In the genomic region with DNA sequence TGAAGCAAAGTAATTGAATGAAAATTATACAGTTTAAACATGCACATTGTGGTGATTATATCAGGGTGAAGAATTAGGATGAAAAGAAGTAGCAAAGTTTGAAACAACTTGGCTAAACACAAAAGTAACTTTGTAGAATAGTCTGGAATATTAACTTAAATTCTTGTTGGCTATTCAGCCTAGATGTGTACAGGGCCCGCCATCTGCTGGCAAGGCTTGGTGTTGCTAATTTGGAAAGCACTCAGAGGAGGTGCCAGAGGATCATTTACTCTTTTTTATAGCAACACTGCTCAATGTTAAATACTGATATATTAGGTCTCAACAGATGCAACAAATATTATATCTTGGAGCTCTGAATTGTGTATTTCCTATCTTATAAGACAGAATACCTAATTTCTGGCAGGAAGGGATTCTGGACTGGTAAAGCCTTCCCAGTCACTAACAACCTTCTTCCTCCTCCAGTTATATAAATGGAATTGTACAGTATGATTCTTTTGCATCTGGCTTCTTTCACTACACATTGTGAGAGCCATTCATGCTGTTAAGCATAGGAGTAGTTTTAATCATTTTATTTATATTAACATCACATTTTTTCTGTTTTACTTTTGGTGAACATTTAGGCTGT, we compare ENCODE assay signal across 8 cellular contexts. TPM values are rescaled to one million over a fixed set of nuclear protein-coding genes. Genes with fewer than 3 reads are reported as not detected.
DNase-seq lines count a peak whose midpoint lies in the region; ATAC-seq and TF ChIP-seq lines count a peak whose summit lies in the region.

No MANE protein-coding gene starts in this region.

- H3K27ac ChIP-seq in CD4-positive, alpha-beta T cell (ENCODE audit: low read depth, low read length): no peak overlapping the region
- H3K27ac ChIP-seq in trophoblast cell (ENCODE audit: low read depth, low read length): no peak overlapping the region
- no peak overlapping the region for H3K27ac ChIP-seq in upper lobe of left lung

- no peak overlapping the region for H2BK5ac ChIP-seq in trophoblast cell (ENCODE audit: low read depth, low read length, poor library complexity)

- H3K4me3 ChIP-seq in trophoblast cell (ENCODE audit: low read depth, low read length) (no peak overlapping the region), upper lobe of left lung (no peak overlapping the region)

- WGBS in trophoblast cell (ENCODE audit: extremely low coverage, insufficient coverage, insufficient read length): no CpG with 5 or more reads among the region's 1 CpG
- WGBS in upper lobe of left lung, 2 donors: 0 to 6% methylated on average over 1 of the region's 1 CpG

- CTCF ChIA-PET in CD4-positive, alpha-beta T cell (lab: Charles Lee): no interaction called here
- CTCF ChIA-PET in activated naive CD4-positive, alpha-beta T cell treated with anti-CD3 and anti-CD28 coated beads for 36 hours (lab: Charles Lee): interaction anchor here (0.6 to 4.8 kb wide), 8 partner anchors 12 to 137 kb away, joined by 3 to 33 read pairs (median 3); partner anchors contain the start of gene SYNM

- no peaks in the 10 kb centered on the region for H3K79me2 ChIP-seq in trophoblast cell (ENCODE audit: control insufficient read depth, insufficient read depth, low read length, poor library complexity)

- peak; percentile 15 to 63 (median 37) for DNase-seq in CD4-positive, alpha-beta T cell
- DNase-seq in KBM-7 (peak; percentile 58), SK-MEL-5 (ENCODE audit: low read depth, low spot score) (peak; percentile 75), glomerular visceral epithelial cell (ENCODE audit: extremely low spot score) (peak; percentile 65), trophoblast cell (peak; percentile 43 to 78), upper lobe of left lung (peak in 1 of 2 donors; percentile 65)
- DNase-seq in activated naive CD4-positive, alpha-beta T cell treated with anti-CD3 and anti-CD28 coated beads for 36 hours: peak; percentile 85

- no peak for ATAC-seq in CD4-positive, alpha-beta T cell (ENCODE audit: poor library complexity)
- ATAC-seq in GM19452 (IDR thresholded peaks at IDR 0.05; ENCODE audit: unreplicated experiment): peak; percentile 77
- ATAC-seq in upper lobe of left lung (ENCODE audit: low FRiP score in 2 of 2): peak in 1 of 2 donors; percentile 74

- peak; percentile 81 for TF ChIP-seq CTCF in CD4-positive, alpha-beta T cell (IDR thresholded peaks at IDR 0.05)
- TF ChIP-seq CTCF in upper lobe of left lung (IDR thresholded peaks at IDR 0.05): peak; percentile 54 to 85 (median 75)

- no peak overlapping the region for H3K14ac ChIP-seq in trophoblast cell (ENCODE audit: low read length)

- no peak for TF ChIP-seq EP300 in upper lobe of left lung (IDR thresholded peaks at IDR 0.05)

- POLR2A ChIA-PET in CD4-positive, alpha-beta T cell (lab: Charles Lee): no interaction called here

- H3K4me1 ChIP-seq in trophoblast cell (ENCODE audit: control insufficient read depth in 1 of 2, insufficient read depth in 2 of 2, low read length in 2 of 2) (peaks cover 0 to 3% of the 10 kb centered on the region in 2 experiments), upper lobe of left lung (peaks cover 0 to 13% (median 2%) of the 10 kb centered on the region in 4 donors)

- no peak overlapping the region for H2BK120ac ChIP-seq in trophoblast cell (ENCODE audit: insufficient read depth, low read length, poor library complexity)

- no peak overlapping the region for H3K4me3 Mint-ChIP-seq in CD4-positive, alpha-beta T cell
- H3K4me3 Mint-ChIP-seq in activated naive CD4-positive, alpha-beta T cell treated with anti-CD3 and anti-CD28 coated beads for 36 hours: no peak overlapping the region

- in situ Hi-C loops in KBM-7 (cut with MboI; ENCODE audit: low pct_unique_long_range_greater_than_20kb, low sequenced_read_pairs) (no loop called here), SK-MEL-5 (cut with HindIII; ENCODE audit: low pct_unique_long_range_greater_than_20kb, low sequenced_read_pairs) (no loop called here)

- no peaks in the 10 kb centered on the region for H3K79me1 ChIP-seq in trophoblast cell (ENCODE audit: low read length)

- H4K91ac ChIP-seq in trophoblast cell (ENCODE audit: low read depth, low read length): no peak overlapping the region

- H3K4me2 ChIP-seq in trophoblast cell (ENCODE audit: low read length): no peak overlapping the region

- intact Hi-C loops in CD4-positive, alpha-beta T cell (cut with DNase I, micrococcal nuclease): loop anchor here in 1 of 2 experiments (5.0 to 10.0 kb wide), 2 partner anchors 116 to 768 kb away; no protein-coding TSS in a partner anchor
- intact Hi-C loops in activated naive CD4-positive, alpha-beta T cell treated with anti-CD3 and anti-CD28 coated beads for 36 hours (cut with micrococcal nuclease): loop anchor here (1.0 to 2.0 kb wide), 3 partner anchors 108 to 770 kb away; partner anchors contain the start of gene SYNM

- H3K9me3 Mint-ChIP-seq in CD4-positive, alpha-beta T cell: no peaks in the 10 kb centered on the region
- no peaks in the 10 kb centered on the region for H3K9me3 Mint-ChIP-seq in activated naive CD4-positive, alpha-beta T cell treated with anti-CD3 and anti-CD28 coated beads for 36 hours

- no peak overlapping the region for H3K27ac Mint-ChIP-seq in CD4-positive, alpha-beta T cell
- H3K27ac Mint-ChIP-seq in activated naive CD4-positive, alpha-beta T cell treated with anti-CD3 and anti-CD28 coated beads for 36 hours: no peak overlapping the region

- H3K36me3 ChIP-seq in trophoblast cell (ENCODE audit: control insufficient read depth in 1 of 2, insufficient read depth in 2 of 2, low read length in 2 of 2): peaks cover 9 to 15% of the 10 kb centered on the region in 2 experiments
- H3K36me3 ChIP-seq in upper lobe of left lung: peaks cover 0 to 15% (median 9%) of the 10 kb centered on the region in 4 donors

- H3K9ac ChIP-seq in trophoblast cell (ENCODE audit: low read length): no peak overlapping the region

- no peaks in the 10 kb centered on the region for H3K4me1 Mint-ChIP-seq in CD4-positive, alpha-beta T cell (ENCODE audit: low read depth)
- H3K4me1 Mint-ChIP-seq in activated naive CD4-positive, alpha-beta T cell treated with anti-CD3 and anti-CD28 coated beads for 36 hours (ENCODE audit: low read depth): no peaks in the 10 kb centered on the region

- H4K8ac ChIP-seq in trophoblast cell (ENCODE audit: low read depth, low read length): no peak overlapping the region

- no peak overlapping the region for H3K4ac ChIP-seq in trophoblast cell (ENCODE audit: low read depth, low read length)

- TF ChIP-seq POLR2A in upper lobe of left lung (IDR thresholded peaks at IDR 0.05): no peak

- H3K27me3 Mint-ChIP-seq in CD4-positive, alpha-beta T cell: no peaks in the 10 kb centered on the region
- H3K27me3 Mint-ChIP-seq in activated naive CD4-positive, alpha-beta T cell treated with anti-CD3 and anti-CD28 coated beads for 36 hours (ENCODE audit: low read depth): peaks cover 5% of the 10 kb centered on the region

- no peak overlapping the region for H2AK5ac ChIP-seq in trophoblast cell (ENCODE audit: low read length)

- H3K9me3 ChIP-seq in CD4-positive, alpha-beta T cell (ENCODE audit: control insufficient read depth, low read length): no peaks in the 10 kb centered on the region
- H3K9me3 ChIP-seq in trophoblast cell (ENCODE audit: insufficient read depth, low read depth, low read length) (no peaks in the 10 kb centered on the region), upper lobe of left lung (no peaks in the 10 kb centered on the region)

- no peaks in the 10 kb centered on the region for H3K27me3 ChIP-seq in CD4-positive, alpha-beta T cell (ENCODE audit: control insufficient read depth, insufficient read depth, low read length)
- H3K27me3 ChIP-seq in trophoblast cell (ENCODE audit: insufficient read depth, low read length): no peaks in the 10 kb centered on the region
- H3K27me3 ChIP-seq in upper lobe of left lung: no peaks in the 10 kb centered on the region

- no peak overlapping the region for H4K12ac ChIP-seq in trophoblast cell (ENCODE audit: low read depth, low read length)

- H2AFZ ChIP-seq in trophoblast cell (ENCODE audit: insufficient read depth, low read length, poor library complexity): no peak overlapping the region

- H3K36me3 Mint-ChIP-seq in CD4-positive, alpha-beta T cell (ENCODE audit: low read depth): no peaks in the 10 kb centered on the region
- H3K36me3 Mint-ChIP-seq in activated naive CD4-positive, alpha-beta T cell treated with anti-CD3 and anti-CD28 coated beads for 36 hours (ENCODE audit: low read depth): peaks cover 2% of the 10 kb centered on the region

- H3K23ac ChIP-seq in trophoblast cell (ENCODE audit: low read length): no peak overlapping the region

- H3K18ac ChIP-seq in trophoblast cell (ENCODE audit: low read length): no peak overlapping the region

- no peak overlapping the region for H2BK12ac ChIP-seq in trophoblast cell (ENCODE audit: low read length)

RNA-seq across cellular contexts. Expression of gene TTC23, which starts 36.1 kb away (rescaled TPM):
- under 1 TPM; 0.19 to 0.81 TPM for total RNA-seq in CD4-positive, alpha-beta T cell
- total RNA-seq in SK-MEL-5 (2014; rRNA removed; shearing (Covaris generic)): 14.1 and 16.0 TPM in 2 replicates
- 12.4 and 18.5 TPM in 2 replicates for polyA plus RNA-seq in SK-MEL-5 (2015; cell fraction: cytosol; rRNA removed)
- 26.2 and 44.6 TPM in 2 replicates for polyA plus RNA-seq in SK-MEL-5 (2015; cell fraction: nucleus; rRNA removed)
- 1 to 10 TPM; 4.6 to 5.5 TPM for total RNA-seq in activated naive CD4-positive, alpha-beta T cell treated with anti-CD3 and anti-CD28 coated beads for 36 hours
- 16.5 and 19.2 TPM in 2 replicates for polyA plus RNA-seq in trophoblast cell (2013)
- total RNA-seq in upper lobe of left lung: 10 to 100 TPM in 5 of 6 donors, 1 to 10 TPM in 1; 6.2 to 28.0 (median 15.3) TPM

RNA-seq across cellular contexts. Expression of gene LRRC28, which starts 38.0 kb away (rescaled TPM):
- 10 to 100 TPM; 12.5 to 14.4 TPM for total RNA-seq in CD4-positive, alpha-beta T cell
- 30.5 and 30.7 TPM in 2 replicates for total RNA-seq in SK-MEL-5 (2014; rRNA removed; shearing (Covaris generic))
- polyA plus RNA-seq in SK-MEL-5 (2015; cell fraction: cytosol; rRNA removed): 22.4 and 28.0 TPM in 2 replicates
- polyA plus RNA-seq in SK-MEL-5 (2015; cell fraction: nucleus; rRNA removed): 37.2 and 37.5 TPM in 2 replicates
- total RNA-seq in activated naive CD4-positive, alpha-beta T cell treated with anti-CD3 and anti-CD28 coated beads for 36 hours: 10 to 100 TPM; 15.8 to 18.9 TPM
- polyA plus RNA-seq in trophoblast cell (2013): 18.4 and 18.5 TPM in 2 replicates
- total RNA-seq in upper lobe of left lung: 10 to 100 TPM; 15.6 to 70.2 (median 20.1) TPM
